28 cellular contexts compared by ENCODE assay signal in genomic region chr7:111587126-111587525, GRCh38.
"Had no signal": no experiment of that assay in that cellular context is flagged by ENCODE, and none has a peak within 500 bp of the region (broad histone marks: within the 10 kb centered on the region; RNA-seq: fewer than 3 reads in every experiment).

No MANE protein-coding gene starts in this region.

- H3K4me1 ChIP-seq: ascending aorta, foreskin keratinocyte, gastrocnemius medialis, heart right ventricle had no signal

- H3K4me3 Mint-ChIP-seq: activated CD4-positive, alpha-beta memory T cell treated with anti-CD3 and anti-CD28 coated beads for 36 hours; activated CD4-positive, alpha-beta T cell treated with anti-CD3 and anti-CD28 coated beads for 36 hours; activated CD4-positive, alpha-beta T cell treated with anti-CD3 and anti-CD28 coated beads, Interleukin-2, amount 10 ng/mL, durations not matched to agents 24 days and 14 days; activated naive CD4-positive, alpha-beta T cell treated with anti-CD3 and anti-CD28 coated beads, Interleukin-2, amount 10 ng/mL, durations not matched to agents 7 days and 5 days; activated naive CD8-positive, alpha-beta T cell treated with anti-CD3 and anti-CD28 coated beads, Interleukin-2, amount 10 ng/mL, durations not matched to agents 7 days and 5 days; activated T-cell treated with anti-CD3 and anti-CD28 coated beads, Interleukin-2, amount 50 U/mL, for 24 hours; activated T-cell treated with anti-CD3 and anti-CD28 coated beads, Interleukin-2, amount 50 U/mL, for 72 hours; central memory CD8-positive, alpha-beta T cell; dendritic cell treated with granulocyte-macrophage colony-stimulating factor and Interleukin-4, amounts not matched to agents 40 ng/mL and 50 ng/mL, for 4 days; endodermal cell had no signal

- H3K27me3 ChIP-seq: ascending aorta, brain microvascular endothelial cell, dorsolateral prefrontal cortex, gastrocnemius medialis, hepatocyte had no signal

- H3K4me3 ChIP-seq: ascending aorta, coronary artery, dorsolateral prefrontal cortex, gastrocnemius medialis, heart right ventricle, hepatocyte had no signal

- DNase-seq: activated CD4-positive, alpha-beta memory T cell treated with anti-CD3 and anti-CD28 coated beads for 36 hours; activated CD4-positive, alpha-beta T cell treated with anti-CD3 and anti-CD28 coated beads for 36 hours; activated CD4-positive, alpha-beta T cell treated with anti-CD3 and anti-CD28 coated beads, Interleukin-2, amount 10 ng/mL, durations not matched to agents 24 days and 14 days; activated CD4-positive, CD25-positive, alpha-beta regulatory T cell; activated CD4-positive, CD25-positive, alpha-beta regulatory T cell treated with anti-CD3 and anti-CD28 coated beads, Interleukin-2, amount 50 U/mL, for 72 hours; activated CD8-positive, alpha-beta memory T cell treated with anti-CD3 and anti-CD28 coated beads, Interleukin-2, amount 50 U/mL, for 48 hours; activated gamma-delta T cell; activated naive CD4-positive, alpha-beta T cell; activated naive CD4-positive, alpha-beta T cell treated with anti-CD3 and anti-CD28 coated beads, Interleukin-2, amount 10 ng/mL, durations not matched to agents 7 days and 5 days; activated naive CD8-positive, alpha-beta T cell treated with anti-CD3 and anti-CD28 coated beads, Interleukin-2, amount 10 ng/mL, durations not matched to agents 7 days and 5 days; activated T-cell treated with anti-CD3 and anti-CD28 coated beads for 4 hours; activated T-cell treated with anti-CD3 and anti-CD28 coated beads, Interleukin-2, amount 50 U/mL, for 24 hours; activated T-cell treated with anti-CD3 and anti-CD28 coated beads, Interleukin-2, amount 50 U/mL, for 72 hours; brain microvascular endothelial cell; dorsolateral prefrontal cortex; effector memory CD4-positive, alpha-beta T cell; endodermal cell; foreskin keratinocyte; gastrocnemius medialis; heart right ventricle; T-helper 2 cell had no signal

- H3K36me3 ChIP-seq: ascending aorta, brain microvascular endothelial cell, gastrocnemius medialis, heart right ventricle had no signal

- H3K9me3 ChIP-seq: ascending aorta, gastrocnemius medialis, heart right ventricle had no signal

- H3K9me3 Mint-ChIP-seq: activated CD4-positive, alpha-beta memory T cell treated with anti-CD3 and anti-CD28 coated beads for 36 hours; activated CD4-positive, alpha-beta T cell treated with anti-CD3 and anti-CD28 coated beads, Interleukin-2, amount 10 ng/mL, durations not matched to agents 24 days and 14 days; activated naive CD4-positive, alpha-beta T cell treated with anti-CD3 and anti-CD28 coated beads, Interleukin-2, amount 10 ng/mL, durations not matched to agents 7 days and 5 days; activated T-cell treated with anti-CD3 and anti-CD28 coated beads, Interleukin-2, amount 50 U/mL, for 24 hours; central memory CD8-positive, alpha-beta T cell; dendritic cell treated with granulocyte-macrophage colony-stimulating factor and Interleukin-4, amounts not matched to agents 40 ng/mL and 50 ng/mL, for 4 days had no signal

- H3K27ac Mint-ChIP-seq: activated CD4-positive, alpha-beta memory T cell treated with anti-CD3 and anti-CD28 coated beads for 36 hours; activated CD4-positive, alpha-beta T cell treated with anti-CD3 and anti-CD28 coated beads for 36 hours; activated CD4-positive, alpha-beta T cell treated with anti-CD3 and anti-CD28 coated beads, Interleukin-2, amount 10 ng/mL, durations not matched to agents 24 days and 14 days; activated naive CD4-positive, alpha-beta T cell treated with anti-CD3 and anti-CD28 coated beads, Interleukin-2, amount 10 ng/mL, durations not matched to agents 7 days and 5 days; activated naive CD4-positive, alpha-beta T cell treated with anti-CD3 and anti-CD28 coated beads, Interleukin-2, amount 50 U/mL, for 72 hours; activated naive CD8-positive, alpha-beta T cell treated with anti-CD3 and anti-CD28 coated beads, Interleukin-2, amount 10 ng/mL, durations not matched to agents 7 days and 5 days; activated T-cell treated with anti-CD3 and anti-CD28 coated beads, Interleukin-2, amount 50 U/mL, for 24 hours; activated T-cell treated with anti-CD3 and anti-CD28 coated beads, Interleukin-2, amount 50 U/mL, for 72 hours; dendritic cell treated with granulocyte-macrophage colony-stimulating factor and Interleukin-4, amounts not matched to agents 40 ng/mL and 50 ng/mL, for 4 days; endodermal cell had no signal

- H3K4me1 Mint-ChIP-seq: activated CD4-positive, alpha-beta T cell treated with anti-CD3 and anti-CD28 coated beads, Interleukin-2, amount 10 ng/mL, durations not matched to agents 24 days and 14 days; activated naive CD4-positive, alpha-beta T cell treated with anti-CD3 and anti-CD28 coated beads, Interleukin-2, amount 10 ng/mL, durations not matched to agents 7 days and 5 days; activated naive CD8-positive, alpha-beta T cell treated with anti-CD3 and anti-CD28 coated beads, Interleukin-2, amount 10 ng/mL, durations not matched to agents 7 days and 5 days; central memory CD8-positive, alpha-beta T cell; endodermal cell had no signal

- H3K27ac ChIP-seq: brain microvascular endothelial cell, coronary artery, dorsolateral prefrontal cortex, foreskin keratinocyte, gastrocnemius medialis, heart right ventricle, hepatocyte had no signal

- H3K36me3 Mint-ChIP-seq: activated CD4-positive, alpha-beta memory T cell treated with anti-CD3 and anti-CD28 coated beads for 36 hours; activated naive CD4-positive, alpha-beta T cell treated with anti-CD3 and anti-CD28 coated beads, Interleukin-2, amount 10 ng/mL, durations not matched to agents 7 days and 5 days; activated naive CD4-positive, alpha-beta T cell treated with anti-CD3 and anti-CD28 coated beads, Interleukin-2, amount 50 U/mL, for 72 hours; activated naive CD8-positive, alpha-beta T cell treated with anti-CD3 and anti-CD28 coated beads, Interleukin-2, amount 10 ng/mL, durations not matched to agents 7 days and 5 days had no signal

- H3K27me3 Mint-ChIP-seq: activated CD4-positive, alpha-beta T cell treated with anti-CD3 and anti-CD28 coated beads, Interleukin-2, amount 10 ng/mL, durations not matched to agents 24 days and 14 days; activated naive CD4-positive, alpha-beta T cell treated with anti-CD3 and anti-CD28 coated beads, Interleukin-2, amount 10 ng/mL, durations not matched to agents 7 days and 5 days; activated naive CD8-positive, alpha-beta T cell treated with anti-CD3 and anti-CD28 coated beads, Interleukin-2, amount 10 ng/mL, durations not matched to agents 7 days and 5 days; activated T-cell treated with anti-CD3 and anti-CD28 coated beads, Interleukin-2, amount 50 U/mL, for 24 hours; dendritic cell treated with granulocyte-macrophage colony-stimulating factor and Interleukin-4, amounts not matched to agents 40 ng/mL and 50 ng/mL, for 4 days had no signal

- H3K4me2 ChIP-seq: hepatocyte had no signal

- H3K79me2 ChIP-seq: hepatocyte had no signal

- H2AFZ ChIP-seq: hepatocyte had no signal

- ATAC-seq: activated CD4-positive, alpha-beta T cell treated with anti-CD3 and anti-CD28 coated beads for 36 hours; activated naive CD4-positive, alpha-beta T cell treated with anti-CD3 and anti-CD28 coated beads, Interleukin-2, amount 50 U/mL, for 72 hours; activated T-cell treated with anti-CD3 and anti-CD28 coated beads, Interleukin-2, amount 50 U/mL, for 72 hours; esophagus mucosa; foreskin keratinocyte; gastrocnemius medialis; heart right ventricle had no signal
